Comparison of ENCODE assay signal across 8 cellular contexts in the genomic region with DNA sequence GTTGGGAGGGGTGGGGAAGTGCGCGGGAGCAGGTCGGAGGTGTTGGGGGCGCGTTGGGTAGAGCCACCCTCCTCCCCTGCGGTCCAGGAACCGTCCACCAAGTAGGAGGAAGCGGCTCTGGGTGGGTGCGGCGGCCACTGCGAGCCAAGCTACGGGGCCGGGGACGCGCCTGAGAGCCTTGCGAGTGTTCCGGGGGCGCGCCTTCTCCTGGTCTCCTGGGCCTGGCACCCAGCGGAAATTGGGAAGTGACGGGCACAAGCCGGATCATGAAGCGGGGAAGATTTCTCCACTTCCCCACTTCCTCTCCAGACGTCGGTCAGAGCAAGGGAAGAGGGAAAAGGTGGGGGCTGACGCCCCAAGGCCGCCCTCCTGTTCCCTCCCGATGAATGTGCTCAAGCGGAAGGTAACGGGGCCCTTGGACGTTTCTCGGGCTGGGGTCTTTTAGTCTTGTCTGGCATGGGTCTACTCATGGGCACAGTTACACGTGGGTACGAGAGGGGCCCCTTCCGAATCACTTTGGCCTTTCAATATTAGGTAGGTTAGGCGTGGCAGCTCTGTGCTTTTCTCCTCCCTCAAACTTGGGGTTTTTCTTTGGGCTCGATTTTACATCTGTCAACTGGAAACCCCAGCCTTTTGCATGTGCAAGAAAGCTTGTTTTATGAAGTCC. TPM values are rescaled to one million over a fixed set of nuclear protein-coding genes. Genes with fewer than 3 reads are reported as not detected.
A peak's percentile ranks its signal among the peaks of the same experiment; 100 is the strongest.
DNase-seq lines count a peak whose midpoint lies in the region; ATAC-seq and TF ChIP-seq lines count a peak whose summit lies in the region.

No MANE protein-coding gene starts in this region.

- no peaks in the 10 kb centered on the region for H3K27me3 Mint-ChIP-seq in neural crest cell (ENCODE audit: low read depth)

- H3K4me3 Mint-ChIP-seq in neural crest cell = peak overlapping the region; percentile 99

- H3K36me3 Mint-ChIP-seq in neural crest cell (ENCODE audit: low read depth) = peaks cover 12% of the 10 kb centered on the region

- peak; percentile 8 for ATAC-seq in GM21576 (IDR thresholded peaks at IDR 0.05; ENCODE audit: unreplicated experiment)
- no peak for ATAC-seq in GM18867 (IDR thresholded peaks at IDR 0.05; ENCODE audit: unreplicated experiment)
- ATAC-seq in HG02642 (IDR thresholded peaks at IDR 0.05; ENCODE audit: poor library complexity, unreplicated experiment) = no peak

- H3K4me3 ChIP-seq in AG09309 (ENCODE audit: control insufficient read depth, low read depth, low read length) = peak overlapping the region; percentile 88

- peak overlapping the region; percentile 80 for H3K27ac ChIP-seq in epithelial cell of prostate

- TF ChIP-seq CTCF in AG09309 (IDR thresholded peaks at IDR 0.05; ENCODE audit: control insufficient read depth, insufficient read depth, low read depth, low read length, missing control alignments) (no peak), neural crest cell (conservative IDR thresholded peaks at IDR 0.05) (no peak)

- no peaks in the 10 kb centered on the region for H3K9me3 Mint-ChIP-seq in neural crest cell

- no peak for DNase-seq in AG09309 (ENCODE audit: low read depth)
- peak; percentile 61 for DNase-seq in SKM-1 (lab: John Stamatoyannopoulos, UW; ENCODE audit: unreplicated experiment)
- no peak for DNase-seq in epithelial cell of prostate (ENCODE audit: low read depth, low spot score)
- DNase-seq in neural crest cell (ENCODE audit: low read depth, low spot score) = no peak
- DNase-seq in retina = no peak

- peak overlapping the region; percentile 99 for H3K27ac Mint-ChIP-seq in neural crest cell (ENCODE audit: unreplicated experiment)

- H3K4me1 Mint-ChIP-seq in neural crest cell = peaks cover 42% of the 10 kb centered on the region

RNA-seq across cellular contexts. Expression of a gene that starts 0.9 kb away (rescaled TPM):
- 157 and 160 TPM in 2 replicates for total RNA-seq in neural crest cell

RNA-seq across cellular contexts. Expression of a gene that starts 21.2 kb away (rescaled TPM):
- total RNA-seq in neural crest cell = 268 and 269 TPM in 2 replicates

RNA-seq across cellular contexts. Expression of a gene that starts 24.3 kb away (rescaled TPM):
- total RNA-seq in neural crest cell = 47.2 and 49.8 TPM in 2 replicates

RNA-seq across cellular contexts. Expression of a gene that starts 24.4 kb away (rescaled TPM):
- total RNA-seq in neural crest cell = 0.93 and 1.1 TPM in 2 replicates

RNA-seq across cellular contexts. Expression of a gene that starts 48.9 kb away (rescaled TPM):
- not detected in 2 replicates for total RNA-seq in neural crest cell
